ENCODE assay signal across 1 cellular context in genomic region chrX:3066555-3066954, GRCh38.
TF ChIP-seq lines count a peak whose summit lies in the region.

No MANE protein-coding gene starts in this region.

TF ChIP-seq in WTC11, 78 proteins besides CTCF, POLR2A, EP300 and RAD21 (continued from another document):
- TF ChIP-seq ARID4B (CRISPR knock-in tag; IDR thresholded peaks at IDR 0.05; ENCODE audit: borderline replicate concordance) (no peak), NR1H2 (CRISPR knock-in tag; IDR thresholded peaks at IDR 0.05) (no peak), ZNF671 (CRISPR knock-in tag; IDR thresholded peaks at IDR 0.05) (no peak), CDX4 (CRISPR knock-in tag; IDR thresholded peaks at IDR 0.05; ENCODE audit: borderline replicate concordance) (no peak), GRHL2 (CRISPR knock-in tag; IDR thresholded peaks at IDR 0.05; ENCODE audit: insufficient replicate concordance, severe bottlenecking) (no peak), FOXK1 (CRISPR knock-in tag; IDR thresholded peaks at IDR 0.05) (no peak)
